8 cellular contexts compared by ENCODE assay signal in the genomic region with DNA sequence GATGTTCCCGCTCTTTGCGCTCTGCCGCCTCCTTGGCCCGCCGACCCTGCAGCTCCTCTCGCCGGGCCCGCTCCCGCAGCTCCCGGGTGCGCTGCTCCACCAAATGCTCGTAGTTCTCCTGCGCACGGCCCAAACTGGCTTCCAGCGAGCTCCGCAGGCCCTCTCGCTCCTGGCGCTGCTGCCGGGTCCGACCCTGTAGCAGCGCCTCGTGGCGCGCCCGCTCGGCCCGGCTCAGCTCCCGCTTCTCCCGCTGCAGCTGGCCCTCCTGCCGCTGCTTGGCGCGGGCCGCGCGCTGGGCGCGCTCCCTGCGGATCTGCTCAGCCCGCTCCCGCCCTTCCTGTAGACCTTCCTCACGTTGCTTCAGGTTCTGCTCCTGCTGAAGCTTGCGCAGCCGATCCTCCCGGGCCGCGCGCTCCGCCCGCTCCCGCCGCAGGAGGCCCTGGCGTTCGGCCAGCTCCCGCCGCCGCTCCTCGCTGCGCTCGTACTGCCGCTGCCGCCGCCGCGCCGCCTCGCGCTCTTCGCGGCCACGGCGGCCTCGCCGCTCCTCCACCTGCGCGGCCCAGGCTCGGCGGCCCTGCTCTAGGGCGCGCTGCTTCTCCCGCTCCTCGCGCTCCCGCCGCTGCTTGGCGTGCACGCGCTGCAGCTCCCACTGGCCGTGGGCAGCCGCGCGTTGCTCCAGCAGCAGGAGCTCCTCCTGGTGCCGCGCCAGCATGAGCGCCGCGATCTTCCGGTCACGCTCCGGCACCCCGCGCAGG. TPM values are rescaled to one million over a fixed set of nuclear protein-coding genes. Genes with fewer than 3 reads are reported as not detected.
A peak's percentile ranks its signal among the peaks of the same experiment; 100 is the strongest.
DNase-seq lines count a peak whose midpoint lies in the region; ATAC-seq, FAIRE-seq and TF ChIP-seq lines count a peak whose summit lies in the region.

No MANE protein-coding gene starts in this region.

- peaks cover 54% of the 10 kb centered on the region for H3K27me3 Mint-ChIP-seq in CD8-positive, alpha-beta T cell (ENCODE audit: low read depth)
- H3K27me3 Mint-ChIP-seq in naive thymus-derived CD4-positive, alpha-beta T cell: peaks cover 66 to 84% (median 67%) of the 10 kb centered on the region in 5 donors

- no peak overlapping the region for H3K23ac ChIP-seq in H1 (ENCODE audit: insufficient read length)

- peaks cover 19% of the 10 kb centered on the region for H3K4me1 ChIP-seq in CD8-positive, alpha-beta T cell (ENCODE audit: insufficient read depth, low read length)
- H3K4me1 ChIP-seq in H1 (replicated peaks in 1 of 4; ENCODE audit: control insufficient read depth in 3 of 4, insufficient read depth in 4 of 4, low read length in 3 of 4): peaks cover 0 to 9% (median 7%) of the 10 kb centered on the region in 4 experiments; a peak in 4 of 7 replicates
- peaks cover 9 to 16% of the 10 kb centered on the region in 2 donors for H3K4me1 ChIP-seq in naive thymus-derived CD4-positive, alpha-beta T cell (ENCODE audit: control insufficient read depth in 2 of 2, insufficient read depth in 2 of 2, low read length in 2 of 2)
- H3K4me1 ChIP-seq in kidney (ENCODE audit: control insufficient read depth in 1 of 2, insufficient read depth in 1 of 2, low read depth in 1 of 2, low read length in 2 of 2): peaks cover 0 to 21% of the 10 kb centered on the region in 2 donors

- no peak overlapping the region for H4K5ac ChIP-seq in H1 (ENCODE audit: insufficient read length, low read depth, low read length)

- TF ChIP-seq RAD21 in H1 (IDR thresholded peaks at IDR 0.05 in 1 of 2, conservative IDR thresholded peaks at IDR 0.05 in 1 of 2; ENCODE audit: low read depth in 2 of 2, low read length in 2 of 2): no peak

- no peak overlapping the region for H3K4ac ChIP-seq in H1 (replicated peaks; ENCODE audit: insufficient read length, low read depth, low read length)

- no peak for TF ChIP-seq POLR2A in H1 (IDR thresholded peaks at IDR 0.05; ENCODE audit: control extremely low read depth in 1 of 2, low read depth in 2 of 2, low read length in 2 of 2)

- H3K79me2 ChIP-seq in H1 (ENCODE audit: control insufficient read depth in 1 of 2, insufficient read depth in 2 of 2, low read length in 2 of 2): no peaks in the 10 kb centered on the region

- peaks cover 15% of the 10 kb centered on the region for H3K27me3 ChIP-seq in CD8-positive, alpha-beta T cell (ENCODE audit: insufficient read depth, low read length)
- peaks cover 24 to 48% (median 40%) of the 10 kb centered on the region in 4 experiments for H3K27me3 ChIP-seq in H1 (replicated peaks in 1 of 4; ENCODE audit: control insufficient read depth in 3 of 4, extremely low read depth in 1 of 4, insufficient read depth in 3 of 4, low read length in 3 of 4)
- peaks cover 0 to 6% of the 10 kb centered on the region in 2 donors for H3K27me3 ChIP-seq in naive thymus-derived CD4-positive, alpha-beta T cell (ENCODE audit: control insufficient read depth in 2 of 2, insufficient read depth in 2 of 2, low read length in 2 of 2)

- H3K9ac ChIP-seq in H1 (replicated peaks in 1 of 4; ENCODE audit: extremely low read depth in 1 of 4, low read depth in 3 of 4, low read length in 3 of 4) (no peak overlapping the region), kidney (ENCODE audit: low read length in 2 of 2) (no peak overlapping the region)

- H3K36me3 Mint-ChIP-seq in CD8-positive, alpha-beta T cell: no peaks in the 10 kb centered on the region
- no peaks in the 10 kb centered on the region for H3K36me3 Mint-ChIP-seq in naive thymus-derived CD4-positive, alpha-beta T cell

- no peak for FAIRE-seq in H1 (lab: Jason Lieb, UNC)
- no peak for FAIRE-seq in kidney (lab: Jason Lieb, UNC)

- H3K4me1 Mint-ChIP-seq in CD8-positive, alpha-beta T cell (ENCODE audit: low read depth): peaks cover 12% of the 10 kb centered on the region
- H3K4me1 Mint-ChIP-seq in naive thymus-derived CD4-positive, alpha-beta T cell: peaks cover 5 to 15% (median 12%) of the 10 kb centered on the region in 7 donors

- DNase-seq in CD8-positive, alpha-beta T cell: no peak
- peak; percentile 5 for DNase-seq in NCI-H2029 treated with DMSO at 0.1 percent for 48 hours (lab: John Stamatoyannopoulos, UW)
- peak in 1 of 2 experiments; percentile 69 for DNase-seq in H1 (ENCODE audit: low read depth in 1 of 2, low spot score in 2 of 2)
- peak in 1 of 9 donors; percentile 28 for DNase-seq in naive thymus-derived CD4-positive, alpha-beta T cell
- DNase-seq in kidney: no peak
- DNase-seq in DMS79 treated with DMSO at 0.1 percent for 48 hours (lab: John Stamatoyannopoulos, UW): no peak

- H2BK15ac ChIP-seq in H1 (ENCODE audit: low read length): no peak overlapping the region

- H3K36me3 ChIP-seq in CD8-positive, alpha-beta T cell (ENCODE audit: insufficient read depth, low read length): no peaks in the 10 kb centered on the region
- H3K36me3 ChIP-seq in H1 (ENCODE audit: control insufficient read depth in 2 of 4, insufficient read depth in 4 of 4, low read length in 3 of 4): peaks cover 0 to 26% (median 4%) of the 10 kb centered on the region in 4 experiments; a peak in 3 of 8 replicates
- H3K36me3 ChIP-seq in naive thymus-derived CD4-positive, alpha-beta T cell (ENCODE audit: control insufficient read depth in 2 of 3, insufficient read depth in 3 of 3, low read length in 3 of 3): no peaks in the 10 kb centered on the region
- H3K36me3 ChIP-seq in kidney (ENCODE audit: control insufficient read depth in 1 of 2, insufficient read depth in 2 of 2, low read length in 2 of 2): no peaks in the 10 kb centered on the region

- no peaks in the 10 kb centered on the region for H3K79me1 ChIP-seq in H1 (ENCODE audit: low read depth, low read length)

- no peak overlapping the region for H3K14ac ChIP-seq in H1 (ENCODE audit: insufficient read length)

- no peak for ATAC-seq in CD8-positive, alpha-beta T cell
- ATAC-seq in naive thymus-derived CD4-positive, alpha-beta T cell: no peak
- ATAC-seq in HG02852 (IDR thresholded peaks at IDR 0.05; ENCODE audit: unreplicated experiment) (no peak), HG03520 (IDR thresholded peaks at IDR 0.05; ENCODE audit: unreplicated experiment) (no peak)

- H3K4me3 ChIP-seq in CD8-positive, alpha-beta T cell (ENCODE audit: low read depth, low read length): peak overlapping the region; percentile 15
- H3K4me3 ChIP-seq in H1 (ENCODE audit: extremely low read depth in 1 of 4, insufficient read depth in 2 of 4, low read depth in 3 of 4, low read length in 4 of 4): peak overlapping the region; percentile 1 to 44 (median 9); a peak in 3 of 8 replicates
- H3K4me3 ChIP-seq in naive thymus-derived CD4-positive, alpha-beta T cell (ENCODE audit: low read length): no peak overlapping the region
- H3K4me3 ChIP-seq in kidney (ENCODE audit: low read length in 2 of 2): peak overlapping the region in 1 of 2 donors; percentile 32

- no peaks in the 10 kb centered on the region for H4K20me1 ChIP-seq in H1 (replicated peaks in 1 of 2; ENCODE audit: control insufficient read depth in 1 of 2, insufficient read depth in 2 of 2, low read length in 2 of 2)

- no peak for TF ChIP-seq CTCF in CD8-positive, alpha-beta T cell (IDR thresholded peaks at IDR 0.05)
- TF ChIP-seq CTCF in H1 (IDR thresholded peaks at IDR 0.05; ENCODE audit: control extremely low read depth in 1 of 3, insufficient read depth in 1 of 3, low read depth in 1 of 3, low read length in 3 of 3) (no peak), kidney (IDR thresholded peaks at IDR 0.05; ENCODE audit: borderline replicate concordance, extremely low read depth, insufficient read depth) (no peak)

- no peak overlapping the region for H3K56ac ChIP-seq in H1 (replicated peaks; ENCODE audit: insufficient read length, low read depth, low read length)

- no peaks in the 10 kb centered on the region for H3K9me3 ChIP-seq in CD8-positive, alpha-beta T cell (ENCODE audit: low read length)
- H3K9me3 ChIP-seq in H1 (ENCODE audit: insufficient read depth in 2 of 2, low read depth in 1 of 2, low read length in 1 of 2) (peaks cover 0 to 23% of the 10 kb centered on the region in 2 experiments; a peak in 2 of 4 replicates), kidney (ENCODE audit: control insufficient read depth in 1 of 2, low read length in 2 of 2) (no peaks in the 10 kb centered on the region)
- no peaks in the 10 kb centered on the region for H3K9me3 ChIP-seq in naive thymus-derived CD4-positive, alpha-beta T cell (ENCODE audit: control insufficient read depth in 2 of 3, low read length in 3 of 3)

- no peak overlapping the region for H2AK5ac ChIP-seq in H1 (ENCODE audit: low read depth, low read length)

- peak overlapping the region; percentile 31; the same call in 1 of the 2 replicates for H4K8ac ChIP-seq in H1 (ENCODE audit: extremely low read depth, insufficient read depth, low read length)

- H4K91ac ChIP-seq in H1 (replicated peaks; ENCODE audit: insufficient read length, low read length): no peak overlapping the region

- no peaks in the 10 kb centered on the region for H3K9me3 Mint-ChIP-seq in CD8-positive, alpha-beta T cell
- peaks cover 0 to 1% (median 0%) of the 10 kb centered on the region in 11 donors for H3K9me3 Mint-ChIP-seq in naive thymus-derived CD4-positive, alpha-beta T cell

- H2BK12ac ChIP-seq in H1 (ENCODE audit: low read depth, low read length): peak overlapping the region; percentile 78; the same call in 1 of the 2 replicates

- no peak overlapping the region for H2BK20ac ChIP-seq in H1 (ENCODE audit: low read length)

- peaks cover 10% of the 10 kb centered on the region; the same call in 1 of the 2 replicates for H3K23me2 ChIP-seq in H1 (ENCODE audit: low read depth, low read length)

- TF ChIP-seq EP300 in H1 (IDR thresholded peaks at IDR 0.05; ENCODE audit: borderline replicate concordance in 1 of 2, low read depth in 2 of 2, low read length in 2 of 2): no peak

- H3K18ac ChIP-seq in H1 (ENCODE audit: extremely low read depth, low read length): peak overlapping the region; percentile 71; the same call in 1 of the 2 replicates

- H2BK5ac ChIP-seq in H1 (ENCODE audit: low read depth, low read length): no peak overlapping the region

- peak overlapping the region; percentile 26 for H3K4me3 Mint-ChIP-seq in CD8-positive, alpha-beta T cell
- peak overlapping the region in 7 of 10 donors; percentile 7 to 84 (median 35) for H3K4me3 Mint-ChIP-seq in naive thymus-derived CD4-positive, alpha-beta T cell

- H2BK120ac ChIP-seq in H1 (replicated peaks; ENCODE audit: low read depth, low read length): no peak overlapping the region

- no peak overlapping the region for H3K27ac ChIP-seq in CD8-positive, alpha-beta T cell (ENCODE audit: low read depth, low read length)
- H3K27ac ChIP-seq in H1 (ENCODE audit: low read depth, low read length) (no peak overlapping the region), kidney (ENCODE audit: low read depth in 2 of 2, low read length in 2 of 2) (no peak overlapping the region)
- H3K27ac ChIP-seq in naive thymus-derived CD4-positive, alpha-beta T cell (ENCODE audit: low read depth, low read length): no peak overlapping the region

- no peak overlapping the region for H3K27ac Mint-ChIP-seq in CD8-positive, alpha-beta T cell
- H3K27ac Mint-ChIP-seq in naive thymus-derived CD4-positive, alpha-beta T cell: no peak overlapping the region

- H2AFZ ChIP-seq in H1 (ENCODE audit: low read length): no peak overlapping the region

- CTCF ChIA-PET in CD8-positive, alpha-beta T cell (lab: Charles Lee): interaction anchor here (1.0 to 8.8 kb wide), 4 partner anchors 11 to 163 kb away, joined by 3 to 57 read pairs (median 14); no protein-coding TSS in a partner anchor
- CTCF ChIA-PET in H1 (lab: Charles Lee; ENCODE audit: partially characterized antibody): interaction anchor here (0.6 to 6.5 kb wide), 15 partner anchors 9 to 107 kb away, joined by 3 to 96 read pairs (median 4); no protein-coding TSS in a partner anchor
- CTCF ChIA-PET in naive thymus-derived CD4-positive, alpha-beta T cell (lab: Charles Lee): no interaction called here

- 71% methylated on average over 38 of the region's 101 CpGs; no CpG with 5 or more reads in 1 of the 2 experiments for whole genome bisulfite sequencing in H1 (ENCODE audit: extremely low coverage in 1 of 2, insufficient coverage in 1 of 2, insufficient read length in 1 of 2, insufficient replicate concordance in 2 of 2, low coverage in 1 of 2, low lambda C conversion rate in 2 of 2, missing lambda C conversion rate in 1 of 2), 2 experiments

- peak overlapping the region; percentile 35 to 58 for H3K4me2 ChIP-seq in H1 (ENCODE audit: insufficient read depth in 1 of 2, low read depth in 2 of 2, low read length in 2 of 2)

- POLR2A ChIA-PET in CD8-positive, alpha-beta T cell (lab: Charles Lee): no interaction called here
- POLR2A ChIA-PET in H1 (lab: Charles Lee; ENCODE audit: partially characterized antibody): interaction anchor here (0.7 to 2.3 kb wide), 11 partner anchors 11 to 196 kb away, joined by 3 to 14 read pairs (median 3); a partner anchor contains a TSS
- POLR2A ChIA-PET in naive thymus-derived CD4-positive, alpha-beta T cell (lab: Charles Lee): no interaction called here

- intact Hi-C loops in CD8-positive, alpha-beta T cell (cut with DNase I, micrococcal nuclease): loop anchor here in 1 of 2 experiments (10.0 kb wide), 1 partner anchor 437 kb away; no protein-coding TSS in a partner anchor
- intact Hi-C loops in naive thymus-derived CD4-positive, alpha-beta T cell (cut with micrococcal nuclease): loop anchor here in 1 of 2 donors (5.0 kb wide), 1 partner anchor 310 kb away; a partner anchor contains a TSS
- intact Hi-C loops in kidney (cut with DNase I): no loop called here

RNA-seq across cellular contexts. Expression of a gene that starts 2.6 kb away (rescaled TPM):
- total RNA-seq in CD8-positive, alpha-beta T cell: not detected
- total RNA-seq in H1 (2021; fragmentation: NEBNext Ultra II Directional; extraction: Animal tissue kit (Norgen Biotek cat#: 25700)): 2.8 and 2.9 TPM in 2 replicates
- 0.62 and 1.4 TPM in 2 replicates for polyA plus RNA-seq in H1 (2011; rRNA removed)
- polyA plus RNA-seq in H1 (2011; cell fraction: cytosol; rRNA removed): 0.93 TPM
- 2.1 TPM for polyA plus RNA-seq in H1 (2011; cell fraction: nucleus; rRNA removed)
- 2.0 to 2.3 TPM (median 2.1 TPM) in 4 replicates for polyA plus RNA-seq in H1 (2012, experiment 1 of 2)
- polyA plus RNA-seq in H1 (2012, experiment 2 of 2): 1.7 TPM
- 1.4 TPM for polyA plus RNA-seq in H1 (2013, experiment 1 of 2)
- polyA plus RNA-seq in H1 (2013, experiment 2 of 2): 1.2 TPM
- 1.8 and 2.2 TPM in 2 replicates for polyA minus RNA-seq in H1 (2011; rRNA and poly(A)+ RNA removed)
- 1.9 TPM for polyA minus RNA-seq in H1 (2011; cell fraction: cytosol; rRNA and poly(A)+ RNA removed)
- polyA minus RNA-seq in H1 (2011; cell fraction: nucleus; rRNA and poly(A)+ RNA removed): 6.2 TPM
- total RNA-seq in naive thymus-derived CD4-positive, alpha-beta T cell: not detected
- polyA plus RNA-seq in naive thymus-derived CD4-positive, alpha-beta T cell: not detected
- not detected for total RNA-seq in kidney
- polyA plus RNA-seq in kidney (ENCODE audit: insufficient read depth, low read depth, low replicate concordance): not detected

RNA-seq across cellular contexts. Expression of a gene that starts 39.3 kb away (rescaled TPM):
- 10 to 100 TPM; 86.4 to 92.2 TPM for total RNA-seq in CD8-positive, alpha-beta T cell
- total RNA-seq in H1 (2021; fragmentation: NEBNext Ultra II Directional; extraction: Animal tissue kit (Norgen Biotek cat#: 25700)): 3.8 and 5.1 TPM in 2 replicates
- 2.9 and 3.0 TPM in 2 replicates for polyA plus RNA-seq in H1 (2011; rRNA removed)
- polyA plus RNA-seq in H1 (2011; cell fraction: cytosol; rRNA removed): 2.6 TPM
- polyA plus RNA-seq in H1 (2011; cell fraction: nucleus; rRNA removed): 6.3 TPM
- 3.2 to 5.3 TPM (median 4.4 TPM) in 4 replicates for polyA plus RNA-seq in H1 (2012, experiment 1 of 2)
- polyA plus RNA-seq in H1 (2012, experiment 2 of 2): 3.6 TPM
- polyA plus RNA-seq in H1 (2013, experiment 1 of 2): 2.8 TPM
- polyA plus RNA-seq in H1 (2013, experiment 2 of 2): 3.2 TPM
- polyA minus RNA-seq in H1 (2011; rRNA and poly(A)+ RNA removed): 4.4 and 5.8 TPM in 2 replicates
- 4.8 TPM for polyA minus RNA-seq in H1 (2011; cell fraction: cytosol; rRNA and poly(A)+ RNA removed)
- 5.9 TPM for polyA minus RNA-seq in H1 (2011; cell fraction: nucleus; rRNA and poly(A)+ RNA removed)
- 10 to 100 TPM; 42.9 to 90.8 (median 65.0) TPM for total RNA-seq in naive thymus-derived CD4-positive, alpha-beta T cell
- polyA plus RNA-seq in naive thymus-derived CD4-positive, alpha-beta T cell: 1 to 10 TPM; 4.3 to 6.3 TPM
- total RNA-seq in kidney: 84.2 TPM
- 14.3 TPM for polyA plus RNA-seq in kidney (ENCODE audit: insufficient read depth, low read depth, low replicate concordance)
